Comparison of ENCODE assay signal across 35 cellular contexts in genomic region chr2:219022616-219023015, GRCh38. TPM values are rescaled to one million over a fixed set of nuclear protein-coding genes. Genes with fewer than 3 reads are reported as not detected.
"Had no signal": no experiment of that assay in that cellular context is flagged by ENCODE, and none has a peak within 500 bp of the region (broad histone marks: within the 10 kb centered on the region; RNA-seq: fewer than 3 reads in every experiment).

No MANE protein-coding gene starts in this region.

- H3K27ac ChIP-seq: brain microvascular endothelial cell, colonic mucosa, esophagus muscularis mucosa, foreskin keratinocyte, gastrocnemius medialis, WERI-Rb-1 had no signal

- H3K9me3 Mint-ChIP-seq: activated B cell treated with CpG ODN at 0.5 μM for 24 hours; activated CD4-positive, alpha-beta memory T cell treated with anti-CD3 and anti-CD28 coated beads for 36 hours; activated CD4-positive, alpha-beta T cell treated with anti-CD3 and anti-CD28 coated beads, Interleukin-2, amount 10 ng/mL, durations not matched to agents 24 days and 14 days; activated T-cell treated with anti-CD3 and anti-CD28 coated beads, Interleukin-2, amount 50 U/mL, for 24 hours; activated T-helper 17 cell treated with anti-CD3 and anti-CD28 coated beads, Interleukin-2, amount 50 U/mL, for 72 hours; T-helper 2 cell treated with Interferon-gamma antibody and Interleukin-4, amounts not matched to agents 5 μg/mL and 100 μg/mL, for 36 hours had no signal

- H3K4me1 Mint-ChIP-seq: activated B cell treated with CpG ODN at 0.5 μM for 24 hours; activated CD4-positive, alpha-beta T cell treated with anti-CD3 and anti-CD28 coated beads, Interleukin-2, amount 10 ng/mL, durations not matched to agents 24 days and 14 days; activated CD8-positive, alpha-beta memory T cell treated with anti-CD3 and anti-CD28 coated beads, Interleukin-2, amount 10 ng/mL, durations not matched to agents 7 days and 5 days; activated T-helper 17 cell treated with anti-CD3 and anti-CD28 coated beads, Interleukin-2, amount 50 U/mL, for 72 hours; T-helper 17 cell had no signal

- H3K36me3 ChIP-seq: brain microvascular endothelial cell, colonic mucosa, esophagus muscularis mucosa, gastrocnemius medialis, WERI-Rb-1 had no signal

- H3K4me1 ChIP-seq: colonic mucosa, esophagus muscularis mucosa, foreskin keratinocyte, gastrocnemius medialis had no signal

- H3K4me3 Mint-ChIP-seq: activated B cell treated with CpG ODN at 0.5 μM for 24 hours; activated CD4-positive, alpha-beta memory T cell treated with anti-CD3 and anti-CD28 coated beads for 36 hours; activated CD4-positive, alpha-beta T cell treated with anti-CD3 and anti-CD28 coated beads, Interleukin-2, amount 10 ng/mL, durations not matched to agents 24 days and 14 days; activated CD8-positive, alpha-beta memory T cell treated with anti-CD3 and anti-CD28 coated beads, Interleukin-2, amount 10 ng/mL, durations not matched to agents 7 days and 5 days; activated CD8-positive, alpha-beta T cell treated with anti-CD3 and anti-CD28 coated beads, Interleukin-2, amount 10 ng/mL, durations not matched to agents 7 days and 5 days; activated naive CD8-positive, alpha-beta T cell; activated T-cell treated with anti-CD3 and anti-CD28 coated beads, Interleukin-2, amount 50 U/mL, for 24 hours; activated T-helper 17 cell treated with anti-CD3 and anti-CD28 coated beads, Interleukin-2, amount 50 U/mL, for 72 hours; T-helper 2 cell treated with Interferon-gamma antibody and Interleukin-4, amounts not matched to agents 5 μg/mL and 100 μg/mL, for 36 hours had no signal

- H3K27ac Mint-ChIP-seq: activated B cell treated with CpG ODN at 0.5 μM for 24 hours; activated CD4-positive, alpha-beta memory T cell treated with anti-CD3 and anti-CD28 coated beads for 36 hours; activated CD4-positive, alpha-beta T cell treated with anti-CD3 and anti-CD28 coated beads, Interleukin-2, amount 10 ng/mL, durations not matched to agents 24 days and 14 days; activated CD8-positive, alpha-beta memory T cell treated with anti-CD3 and anti-CD28 coated beads, Interleukin-2, amount 10 ng/mL, durations not matched to agents 7 days and 5 days; activated CD8-positive, alpha-beta T cell treated with anti-CD3 and anti-CD28 coated beads, Interleukin-2, amount 10 ng/mL, durations not matched to agents 7 days and 5 days; activated naive CD8-positive, alpha-beta T cell; activated T-cell treated with anti-CD3 and anti-CD28 coated beads, Interleukin-2, amount 50 U/mL, for 24 hours; activated T-helper 17 cell treated with anti-CD3 and anti-CD28 coated beads, Interleukin-2, amount 50 U/mL, for 72 hours; T-helper 17 cell; T-helper 2 cell treated with Interferon-gamma antibody and Interleukin-4, amounts not matched to agents 5 μg/mL and 100 μg/mL, for 36 hours had no signal

- ATAC-seq: activated CD4-positive, CD25-positive, alpha-beta regulatory T cell treated with anti-CD3 and anti-CD28 coated beads, Interleukin-2, amount 50 U/mL, for 24 hours; activated CD8-positive, alpha-beta memory T cell treated with anti-CD3 and anti-CD28 coated beads, Interleukin-2, amount 10 ng/mL, durations not matched to agents 7 days and 5 days; activated CD8-positive, alpha-beta T cell treated with anti-CD3 and anti-CD28 coated beads, Interleukin-2, amount 10 ng/mL, durations not matched to agents 7 days and 5 days; activated T-helper 17 cell treated with anti-CD3 and anti-CD28 coated beads, Interleukin-2, amount 50 U/mL, for 72 hours; foreskin keratinocyte; gastrocnemius medialis; T-helper 17 cell had no signal

- H3K27me3 ChIP-seq: colonic mucosa, gastrocnemius medialis had no signal

- H3K27me3 Mint-ChIP-seq: activated CD4-positive, alpha-beta memory T cell treated with anti-CD3 and anti-CD28 coated beads for 36 hours; activated CD4-positive, alpha-beta T cell treated with anti-CD3 and anti-CD28 coated beads, Interleukin-2, amount 10 ng/mL, durations not matched to agents 24 days and 14 days; activated T-helper 17 cell treated with anti-CD3 and anti-CD28 coated beads, Interleukin-2, amount 50 U/mL, for 72 hours had no signal

- H3K9me3 ChIP-seq: colonic mucosa, esophagus muscularis mucosa, gastrocnemius medialis had no signal

- FAIRE-seq: astrocyte, bronchial epithelial cell, endometrium had no signal

- H3K36me3 Mint-ChIP-seq: activated CD4-positive, alpha-beta memory T cell treated with anti-CD3 and anti-CD28 coated beads for 36 hours; activated CD8-positive, alpha-beta memory T cell treated with anti-CD3 and anti-CD28 coated beads, Interleukin-2, amount 10 ng/mL, durations not matched to agents 7 days and 5 days; activated naive CD8-positive, alpha-beta T cell had no signal

- DNase-seq: activated B cell treated with CpG ODN at 0.5 μM for 24 hours; activated CD4-positive, alpha-beta memory T cell treated with anti-CD3 and anti-CD28 coated beads for 36 hours; activated CD4-positive, alpha-beta T cell treated with anti-CD3 and anti-CD28 coated beads, Interleukin-2, amount 10 ng/mL, durations not matched to agents 24 days and 14 days; activated CD8-positive, alpha-beta memory T cell treated with anti-CD3 and anti-CD28 coated beads, Interleukin-2, amount 10 ng/mL, durations not matched to agents 7 days and 5 days; activated CD8-positive, alpha-beta memory T cell treated with anti-CD3 and anti-CD28 coated beads, Interleukin-2, amount 50 U/mL, for 4 hours; activated CD8-positive, alpha-beta T cell treated with anti-CD3 and anti-CD28 coated beads, Interleukin-2, amount 10 ng/mL, durations not matched to agents 7 days and 5 days; activated effector memory CD4-positive, alpha-beta T cell treated with Interleukin-2 at 50 U/mL for 16 hours; activated gamma-delta T cell treated with Interleukin-2 at 50 U/mL for 16 hours; activated naive CD4-positive, alpha-beta T cell treated with anti-CD3 and anti-CD28 coated beads, Interleukin-2, amount 50 U/mL, for 16 hours; activated naive CD4-positive, alpha-beta T cell treated with Interleukin-2 at 50 U/mL for 16 hours; activated T-cell treated with anti-CD3 and anti-CD28 coated beads, Interleukin-2, amount 50 U/mL, for 24 hours; amniotic stem cell; anterior cingulate cortex; brain microvascular endothelial cell; caudate nucleus; colonic mucosa; effector CD8-positive, alpha-beta T cell; foreskin keratinocyte; gastrocnemius medialis; T-helper 1 cell; T-helper 17 cell; T1000; WERI-Rb-1 had no signal

- H3K4me3 ChIP-seq: colonic mucosa, esophagus muscularis mucosa, gastrocnemius medialis had no signal

RNA-seq across cellular contexts. Expression of gene CFAP65, which starts 18.7 kb away (rescaled TPM):
- total RNA-seq: activated B cell treated with CpG ODN at 0.5 μM for 24 hours; activated CD4-positive, alpha-beta memory T cell treated with anti-CD3 and anti-CD28 coated beads for 36 hours; activated CD4-positive, alpha-beta T cell treated with anti-CD3 and anti-CD28 coated beads, Interleukin-2, amount 10 ng/mL, durations not matched to agents 24 days and 14 days; activated CD8-positive, alpha-beta memory T cell treated with anti-CD3 and anti-CD28 coated beads for 36 hours; activated CD8-positive, alpha-beta memory T cell treated with anti-CD3 and anti-CD28 coated beads, Interleukin-2, amount 10 ng/mL, durations not matched to agents 7 days and 5 days; activated CD8-positive, alpha-beta T cell treated with anti-CD3 and anti-CD28 coated beads, Interleukin-2, amount 10 ng/mL, durations not matched to agents 7 days and 5 days; activated T-helper 17 cell treated with anti-CD3 and anti-CD28 coated beads, Interleukin-2, amount 50 U/mL, for 72 hours; bronchial epithelial cell; dermis microvascular lymphatic vessel endothelial cell; esophagus muscularis mucosa; foreskin keratinocyte; glomerular endothelial cell; T-helper 17 cell had no signal
- polyA plus RNA-seq: foreskin keratinocyte had no signal

RNA-seq across cellular contexts. Expression of gene CRYBA2, which starts 29.4 kb away (rescaled TPM):
- total RNA-seq: activated B cell treated with CpG ODN at 0.5 μM for 24 hours; activated CD4-positive, alpha-beta memory T cell treated with anti-CD3 and anti-CD28 coated beads for 36 hours; activated CD4-positive, alpha-beta T cell treated with anti-CD3 and anti-CD28 coated beads, Interleukin-2, amount 10 ng/mL, durations not matched to agents 24 days and 14 days; activated CD8-positive, alpha-beta memory T cell treated with anti-CD3 and anti-CD28 coated beads for 36 hours; activated CD8-positive, alpha-beta memory T cell treated with anti-CD3 and anti-CD28 coated beads, Interleukin-2, amount 10 ng/mL, durations not matched to agents 7 days and 5 days; activated CD8-positive, alpha-beta T cell treated with anti-CD3 and anti-CD28 coated beads, Interleukin-2, amount 10 ng/mL, durations not matched to agents 7 days and 5 days; activated T-helper 17 cell treated with anti-CD3 and anti-CD28 coated beads, Interleukin-2, amount 50 U/mL, for 72 hours; astrocyte; bronchial epithelial cell; dermis microvascular lymphatic vessel endothelial cell; epithelial cell of proximal tubule; esophagus muscularis mucosa; foreskin keratinocyte; gastrocnemius medialis; glomerular endothelial cell; T-helper 17 cell had no signal
- polyA plus RNA-seq: foreskin keratinocyte had no signal

RNA-seq across cellular contexts. Expression of gene FEV, which starts 37.6 kb away (rescaled TPM):
- total RNA-seq: activated B cell treated with CpG ODN at 0.5 μM for 24 hours; activated CD4-positive, alpha-beta memory T cell treated with anti-CD3 and anti-CD28 coated beads for 36 hours; activated CD4-positive, alpha-beta T cell treated with anti-CD3 and anti-CD28 coated beads, Interleukin-2, amount 10 ng/mL, durations not matched to agents 24 days and 14 days; activated CD8-positive, alpha-beta memory T cell treated with anti-CD3 and anti-CD28 coated beads for 36 hours; activated CD8-positive, alpha-beta memory T cell treated with anti-CD3 and anti-CD28 coated beads, Interleukin-2, amount 10 ng/mL, durations not matched to agents 7 days and 5 days; activated CD8-positive, alpha-beta T cell treated with anti-CD3 and anti-CD28 coated beads, Interleukin-2, amount 10 ng/mL, durations not matched to agents 7 days and 5 days; activated T-helper 17 cell treated with anti-CD3 and anti-CD28 coated beads, Interleukin-2, amount 50 U/mL, for 72 hours; astrocyte; bronchial epithelial cell; dermis microvascular lymphatic vessel endothelial cell; epithelial cell of proximal tubule; esophagus muscularis mucosa; foreskin keratinocyte; gastrocnemius medialis; glomerular endothelial cell; T-helper 17 cell had no signal
- polyA plus RNA-seq: foreskin keratinocyte had no signal

RNA-seq across cellular contexts. Expression of gene IHH, which starts 38.1 kb away (rescaled TPM):
- total RNA-seq: activated B cell treated with CpG ODN at 0.5 μM for 24 hours; activated CD4-positive, alpha-beta T cell treated with anti-CD3 and anti-CD28 coated beads, Interleukin-2, amount 10 ng/mL, durations not matched to agents 24 days and 14 days; activated CD8-positive, alpha-beta memory T cell treated with anti-CD3 and anti-CD28 coated beads for 36 hours; activated CD8-positive, alpha-beta memory T cell treated with anti-CD3 and anti-CD28 coated beads, Interleukin-2, amount 10 ng/mL, durations not matched to agents 7 days and 5 days; activated CD8-positive, alpha-beta T cell treated with anti-CD3 and anti-CD28 coated beads, Interleukin-2, amount 10 ng/mL, durations not matched to agents 7 days and 5 days; astrocyte; bronchial epithelial cell; epithelial cell of proximal tubule; esophagus muscularis mucosa; foreskin keratinocyte; glomerular endothelial cell; T-helper 17 cell had no signal
